ENCODE assay signal across 22 cellular contexts in genomic region chr1:110462964-110463363, GRCh38. TPM values are rescaled to one million over a fixed set of nuclear protein-coding genes. Genes with fewer than 3 reads are reported as not detected.
DNase-seq lines count a peak whose midpoint lies in the region; ATAC-seq, FAIRE-seq and TF ChIP-seq lines count a peak whose summit lies in the region.
"Had no signal": no experiment of that assay in that cellular context is flagged by ENCODE, and none has a peak within 500 bp of the region (broad histone marks: within the 10 kb centered on the region; RNA-seq: fewer than 3 reads in every experiment).

No MANE protein-coding gene starts in this region.

- H3K27me3 ChIP-seq in neural cell (ENCODE audit: insufficient read depth, low read depth, low read length), result no peaks in the 10 kb centered on the region
- H3K27me3 ChIP-seq: uterus had no signal

- DNase-seq in ACHN (peak; percentile 5), HFFc6 (no peak), choroid plexus epithelial cell (ENCODE audit: low read depth) (no peak), RCC 7860 (ENCODE audit: low spot score) (no peak), NCI-H345 (lab: John Stamatoyannopoulos, UW) (no peak), immature natural killer cell (no peak)
- DNase-seq: activated B cell treated with CpG ODN at 0.5 μM for 24 hours; activated CD8-positive, alpha-beta memory T cell treated with anti-CD3 and anti-CD28 coated beads, Interleukin-2, amount 50 U/mL, for 4 hours; GDM1; NCI-H446 treated with DMSO at 0.1 percent for 48 hours; stimulated activated CD4-positive, alpha-beta T cell treated with anti-CD3 and anti-CD28 coated beads, Interleukin-1b, Interleukin-23, amount 100 ng/mL, for 48 hours; uterus had no signal

- H3K4me2 ChIP-seq in neural cell (ENCODE audit: low read length), result no peak overlapping the region

- H3K9me2 ChIP-seq in neural cell (ENCODE audit: insufficient read depth, low read length), result no peaks in the 10 kb centered on the region

- H3F3A ChIP-seq in neural cell (ENCODE audit: insufficient read depth, low read length, poor library complexity, severe bottlenecking), result no peaks in the 10 kb centered on the region

- H3K4me1 Mint-ChIP-seq in HFFc6 (ENCODE audit: low read depth) (peaks cover 18% of the 10 kb centered on the region), immature natural killer cell (no peaks in the 10 kb centered on the region)
- H3K4me1 Mint-ChIP-seq: activated B cell treated with CpG ODN at 0.5 μM for 24 hours had no signal

- no peaks in the 10 kb centered on the region for H3K9me3 ChIP-seq in neural cell (ENCODE audit: low read length)
- H3K9me3 ChIP-seq: prostate gland, uterus had no signal

- H3K27me3 Mint-ChIP-seq in HFFc6 (ENCODE audit: insufficient read depth) (peaks cover 19% of the 10 kb centered on the region), immature natural killer cell (ENCODE audit: low read depth in 3 of 3) (peaks cover 0 to 1% (median 0%) of the 10 kb centered on the region in 3 donors)
- H3K27me3 Mint-ChIP-seq: activated B cell treated with CpG ODN at 0.5 μM for 24 hours had no signal

- H3K27ac ChIP-seq in neural cell (ENCODE audit: low read length), result no peak overlapping the region
- H3K27ac ChIP-seq: C4-2B, prostate gland, uterus had no signal

- H3K4me3 Mint-ChIP-seq in HFFc6 (no peak overlapping the region), immature natural killer cell (no peak overlapping the region)
- H3K4me3 Mint-ChIP-seq: activated B cell treated with CpG ODN at 0.5 μM for 24 hours had no signal

- no peak for TF ChIP-seq RAD21 in neural cell (conservative IDR thresholded peaks at IDR 0.05)

- ATAC-seq in HG03442 (IDR thresholded peaks at IDR 0.05; ENCODE audit: unreplicated experiment), result no peak
- ATAC-seq: activated naive CD4-positive, alpha-beta T cell treated with anti-CD3 and anti-CD28 coated beads, Interleukin-2, amount 50 U/mL, for 72 hours had no signal

- H2AFZ ChIP-seq in neural cell (ENCODE audit: low read depth, low read length), result no peak overlapping the region

- H3K36me3 ChIP-seq in neural cell (ENCODE audit: insufficient read depth, low read length), result no peaks in the 10 kb centered on the region
- H3K36me3 ChIP-seq: prostate gland, uterus had no signal

- TF ChIP-seq CTCF in HFFc6 (IDR thresholded peaks at IDR 0.05) (peak; percentile 35; the same call in 1 of the 2 replicates), choroid plexus epithelial cell (conservative IDR thresholded peaks at IDR 0.05; ENCODE audit: low read depth, low read length) (peak; percentile 5), neural cell (IDR thresholded peaks at IDR 0.05; ENCODE audit: poor library complexity, severe bottlenecking) (no peak)

- H3K9ac ChIP-seq in neural cell (ENCODE audit: low read length), result no peak overlapping the region

- TF ChIP-seq EP300 in neural cell (conservative IDR thresholded peaks at IDR 0.05; ENCODE audit: poor library complexity, severe bottlenecking), result no peak

- no peaks in the 10 kb centered on the region for H4K20me1 ChIP-seq in neural cell (ENCODE audit: insufficient read depth)

- FAIRE-seq in RCC 7860 (lab: Jason Lieb, UNC), result no peak
- FAIRE-seq: H54, islet of Langerhans had no signal

- H3K4me3 ChIP-seq in choroid plexus epithelial cell (ENCODE audit: low read depth, low read length), result no peak overlapping the region
- H3K4me3 ChIP-seq in neural cell (ENCODE audit: low read length), result no peak overlapping the region
- H3K4me3 ChIP-seq: prostate gland, uterus had no signal

- H3K27ac Mint-ChIP-seq in HFFc6 (no peak overlapping the region), immature natural killer cell (no peak overlapping the region)
- H3K27ac Mint-ChIP-seq: activated B cell treated with CpG ODN at 0.5 μM for 24 hours; activated naive CD4-positive, alpha-beta T cell treated with anti-CD3 and anti-CD28 coated beads, Interleukin-2, amount 50 U/mL, for 72 hours had no signal

- no peaks in the 10 kb centered on the region for H3K79me2 ChIP-seq in neural cell (replicated peaks; ENCODE audit: insufficient read depth, low read length)

- in situ Hi-C loops in ACHN (cut with HindIII; ENCODE audit: low pct_ligation_motif_present, low pct_unique_long_range_greater_than_20kb, low sequenced_read_pairs), result no loop called here

- H3K36me3 Mint-ChIP-seq in HFFc6 (ENCODE audit: low read depth) (no peaks in the 10 kb centered on the region), immature natural killer cell (no peaks in the 10 kb centered on the region)
- H3K36me3 Mint-ChIP-seq: activated naive CD4-positive, alpha-beta T cell treated with anti-CD3 and anti-CD28 coated beads, Interleukin-2, amount 50 U/mL, for 72 hours had no signal

- no peaks in the 10 kb centered on the region for H3K9me3 Mint-ChIP-seq in HFFc6
- H3K9me3 Mint-ChIP-seq in immature natural killer cell, result no peaks in the 10 kb centered on the region
- H3K9me3 Mint-ChIP-seq: activated B cell treated with CpG ODN at 0.5 μM for 24 hours; activated naive CD4-positive, alpha-beta T cell treated with anti-CD3 and anti-CD28 coated beads, Interleukin-2, amount 50 U/mL, for 72 hours had no signal

TF ChIP-seq in neural cell, 6 proteins besides CTCF, POLR2A, EP300 and RAD21:
- TF ChIP-seq TAF1 (IDR thresholded peaks at IDR 0.05; ENCODE audit: low read depth) (no peak), SMC3 (conservative IDR thresholded peaks at IDR 0.05; ENCODE audit: poor library complexity) (peak; percentile 32)

RNA-seq across cellular contexts. Expression of gene PROK1, which starts 12.0 kb away (rescaled TPM):
- total RNA-seq in HFFc6 (2021; fragmentation: NEBNext Ultra II Directional; extraction: Animal tissue kit (Norgen Biotek cat#: 25700)), result not detected
- polyA plus RNA-seq in neural cell (0.54 and 1.5 TPM in 2 replicates), immature natural killer cell (not detected)
- not detected in 2 replicates for polyA minus RNA-seq in neural cell
- total RNA-seq: activated B cell treated with CpG ODN at 0.5 μM for 24 hours; activated naive CD4-positive, alpha-beta T cell treated with anti-CD3 and anti-CD28 coated beads, Interleukin-2, amount 50 U/mL, for 72 hours; cerebellum; fibroblast of lung had no signal
- polyA plus RNA-seq: fibroblast of lung had no signal

RNA-seq across cellular contexts. Expression of gene LAMTOR5, which starts 55.5 kb away (rescaled TPM):
- 100 to 1,000 TPM; 166 to 181 (median 172) TPM for total RNA-seq in HFFc6 (2021; fragmentation: NEBNext Ultra II Directional; extraction: Animal tissue kit (Norgen Biotek cat#: 25700))
- polyA plus RNA-seq in neural cell (102 and 111 TPM in 2 replicates), immature natural killer cell (100 to 1,000 TPM; 254 to 387 (median 277) TPM)
- polyA minus RNA-seq in neural cell, result 24.1 and 24.5 TPM in 2 replicates

RNA-seq across cellular contexts. Expression of gene KCNA10, which starts 56.0 kb away (rescaled TPM):
- total RNA-seq in HFFc6 (2021; fragmentation: NEBNext Ultra II Directional; extraction: Animal tissue kit (Norgen Biotek cat#: 25700)), result not detected
- polyA plus RNA-seq in neural cell (not detected in 2 replicates), immature natural killer cell (not detected)
- not detected in 2 replicates for polyA minus RNA-seq in neural cell
- total RNA-seq: activated B cell treated with CpG ODN at 0.5 μM for 24 hours; activated naive CD4-positive, alpha-beta T cell treated with anti-CD3 and anti-CD28 coated beads, Interleukin-2, amount 50 U/mL, for 72 hours; cerebellum; fibroblast of lung; mucosa of gallbladder; prostate gland; uterus had no signal
- polyA plus RNA-seq: fibroblast of lung had no signal
